In the genomic region with DNA sequence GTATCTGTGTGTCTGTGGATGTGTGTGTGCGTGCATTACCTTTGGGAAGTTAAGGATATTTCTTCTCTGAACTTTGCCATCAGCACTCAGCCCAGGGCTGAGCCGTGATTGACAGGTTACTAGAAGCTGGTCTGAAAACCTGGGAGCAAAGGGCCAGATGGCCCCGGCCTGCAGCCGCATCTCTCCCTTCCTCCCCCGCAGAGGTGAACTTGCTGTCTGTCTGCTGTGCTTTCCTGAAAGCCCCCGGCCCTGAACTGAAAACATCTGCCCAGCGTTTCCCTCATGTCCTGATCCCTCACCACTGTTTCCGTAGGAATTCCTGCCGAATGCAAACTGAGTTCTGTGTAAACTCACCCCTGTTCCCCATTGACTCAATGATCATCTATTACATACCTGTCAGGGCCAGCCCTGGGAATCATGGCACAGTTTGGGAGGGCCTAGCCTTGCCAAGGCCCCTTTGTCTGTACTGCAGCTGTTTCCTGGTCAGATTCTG, we compare ENCODE assay signal across 24 cellular contexts. TPM values are rescaled to one million over a fixed set of nuclear protein-coding genes. Genes with fewer than 3 reads are reported as not detected.
A peak's percentile ranks its signal among the peaks of the same experiment; 100 is the strongest.
DNase-seq lines count a peak whose midpoint lies in the region; ATAC-seq, FAIRE-seq and TF ChIP-seq lines count a peak whose summit lies in the region.
"Had no signal": no experiment of that assay in that cellular context is flagged by ENCODE, and none has a peak within 500 bp of the region (broad histone marks: within the 10 kb centered on the region; RNA-seq: fewer than 3 reads in every experiment).

No MANE protein-coding gene starts in this region.

- intact Hi-C loops in Caco-2 (cut with micrococcal nuclease; ENCODE audit: unreplicated experiment): loop anchor here (2.0 to 5.0 kb wide), 3 partner anchors 27 to 81 kb away; a partner anchor contains a TSS
- intact Hi-C loops in mucosa of descending colon (cut with DNase I, micrococcal nuclease): no loop called here

- H3K4me2 ChIP-seq in H1 (ENCODE audit: insufficient read depth in 1 of 2, low read depth in 2 of 2, low read length in 2 of 2): no peak overlapping the region
- H3K4me2 ChIP-seq: A549 had no signal

- no peaks in the 10 kb centered on the region for H3K79me1 ChIP-seq in H1 (ENCODE audit: low read depth, low read length)

- H3K4me1 ChIP-seq in Caco-2 (peaks cover 21% of the 10 kb centered on the region), H1 (replicated peaks in 1 of 4; ENCODE audit: control insufficient read depth in 3 of 4, insufficient read depth in 4 of 4, low read length in 3 of 4) (peaks cover 2 to 20% (median 12%) of the 10 kb centered on the region in 4 experiments; a peak in 4 of 7 replicates), mucosa of descending colon (ENCODE audit: low read depth) (no peaks in the 10 kb centered on the region)
- H3K4me1 ChIP-seq: A549 had no signal

- WGBS in H1 (ENCODE audit: extremely low coverage in 1 of 2, insufficient coverage in 1 of 2, insufficient read length in 1 of 2, insufficient replicate concordance in 2 of 2, low coverage in 1 of 2, low lambda C conversion rate in 2 of 2, missing lambda C conversion rate in 1 of 2), 2 experiments: 89% methylated on average over 9 of the region's 9 CpGs; no CpG with 5 or more reads in 1 of the 2 experiments

- H3K23me2 ChIP-seq in H1 (ENCODE audit: low read depth, low read length): peaks cover 11% of the 10 kb centered on the region; the same call in 1 of the 2 replicates

- no peak overlapping the region for H3K4me3 Mint-ChIP-seq in Caco-2 (ENCODE audit: unreplicated experiment)
- H3K4me3 Mint-ChIP-seq: CD8-positive, alpha-beta memory T cell had no signal

- POLR2A ChIA-PET in Caco-2 (lab: Charles Lee): no interaction called here
- POLR2A ChIA-PET in H1 (lab: Charles Lee; ENCODE audit: partially characterized antibody): no interaction called here

- no peak for TF ChIP-seq RAD21 in H1 (IDR thresholded peaks at IDR 0.05 in 1 of 2, conservative IDR thresholded peaks at IDR 0.05 in 1 of 2; ENCODE audit: low read depth in 2 of 2, low read length in 2 of 2)

- H3K9me3 ChIP-seq in Caco-2: no peaks in the 10 kb centered on the region
- H3K9me3 ChIP-seq in H1 (ENCODE audit: insufficient read depth in 2 of 2, low read depth in 1 of 2, low read length in 1 of 2): no peaks in the 10 kb centered on the region
- no peaks in the 10 kb centered on the region for H3K9me3 ChIP-seq in mucosa of descending colon
- H3K9me3 ChIP-seq: A549, BLaER1, HAP-1 had no signal

- H4K91ac ChIP-seq in H1 (replicated peaks; ENCODE audit: insufficient read length, low read length): peak overlapping the region; percentile 90

- no peak overlapping the region for H2AFZ ChIP-seq in H1 (ENCODE audit: low read length)

- no peak for TF ChIP-seq POLR2A in H1 (IDR thresholded peaks at IDR 0.05; ENCODE audit: control extremely low read depth in 1 of 2, low read depth in 2 of 2, low read length in 2 of 2)

- H3K9ac ChIP-seq in H1 (replicated peaks in 1 of 4; ENCODE audit: extremely low read depth in 1 of 4, low read depth in 3 of 4, low read length in 3 of 4): no peak overlapping the region
- H3K9ac ChIP-seq: BLaER1 had no signal

- peaks cover 18% of the 10 kb centered on the region for H3K4me1 Mint-ChIP-seq in Caco-2 (ENCODE audit: low read depth, unreplicated experiment)
- H3K4me1 Mint-ChIP-seq: CD8-positive, alpha-beta memory T cell had no signal

- H3K18ac ChIP-seq in H1 (ENCODE audit: extremely low read depth, low read length): peak overlapping the region; percentile 73

- FAIRE-seq in H1 (lab: Jason Lieb, UNC): no peak
- FAIRE-seq: A549 had no signal

- H3K9me3 Mint-ChIP-seq in Caco-2 (ENCODE audit: unreplicated experiment): no peaks in the 10 kb centered on the region

- CTCF ChIA-PET in Caco-2 (lab: Charles Lee): no interaction called here
- CTCF ChIA-PET in H1 (lab: Charles Lee; ENCODE audit: partially characterized antibody): interaction anchor here (1.6 kb wide), 1 partner anchor 47 kb away, joined by 3 read pairs; no protein-coding TSS in a partner anchor

- TF ChIP-seq EP300 in H1 (IDR thresholded peaks at IDR 0.05; ENCODE audit: borderline replicate concordance in 1 of 2, low read depth in 2 of 2, low read length in 2 of 2): no peak

- H3K27me3 ChIP-seq in Caco-2 (replicated peaks; ENCODE audit: control insufficient read depth, insufficient read depth, low read length) (no peaks in the 10 kb centered on the region), H1 (replicated peaks in 1 of 4; ENCODE audit: control insufficient read depth in 3 of 4, extremely low read depth in 1 of 4, insufficient read depth in 3 of 4, low read length in 3 of 4) (peaks cover 0 to 1% (median 0%) of the 10 kb centered on the region in 4 experiments; a peak in 2 of 7 replicates)
- H3K27me3 ChIP-seq: BLaER1 had no signal

- H3K4ac ChIP-seq in H1 (replicated peaks; ENCODE audit: insufficient read length, low read depth, low read length): peak overlapping the region; percentile 69

- H3K56ac ChIP-seq in H1 (replicated peaks; ENCODE audit: insufficient read length, low read depth, low read length): peak overlapping the region; percentile 50

- DNase-seq in Caco-2 (peak; percentile 41 to 54), NCI-H82 (lab: John Stamatoyannopoulos, UW) (peak; percentile 87), H1 (ENCODE audit: low read depth in 1 of 2, low spot score in 2 of 2) (no peak), mucosa of descending colon (no peak), NCI-H226 (no peak), NCI-H2107 (lab: John Stamatoyannopoulos, UW) (no peak)
- DNase-seq: CD8-positive, alpha-beta memory T cell; DMS79 treated with DMSO at 0.1 percent for 48 hours; IMR-90; NCI-H1417 treated with DMSO at 0.1 percent for 48 hours; NCI-H187 treated with DMSO at 0.1 percent for 48 hours; NCI-H526; NK-92 treated with Interleukin-12 subunit alpha and Interleukin-12 subunit beta, amount 100 ng/mL, for 24 hours; SHP77 had no signal

- no peak overlapping the region for H3K23ac ChIP-seq in H1 (ENCODE audit: insufficient read length)

- H2BK15ac ChIP-seq in H1 (ENCODE audit: low read length): peak overlapping the region; percentile 93

- H3K27ac ChIP-seq in H1 (ENCODE audit: low read depth, low read length): no peak overlapping the region
- H3K27ac ChIP-seq: A549, HL-60 had no signal

- ATAC-seq in mucosa of descending colon (peak; percentile 37), GM21360 (IDR thresholded peaks at IDR 0.05; ENCODE audit: unreplicated experiment) (no peak)
- ATAC-seq: A549 had no signal

- peaks cover 8% of the 10 kb centered on the region for H3K36me3 Mint-ChIP-seq in Caco-2 (ENCODE audit: insufficient read depth, unreplicated experiment)
- H3K36me3 Mint-ChIP-seq: CD8-positive, alpha-beta memory T cell had no signal

- H2BK5ac ChIP-seq in H1 (ENCODE audit: low read depth, low read length): peak overlapping the region; percentile 79

- H4K8ac ChIP-seq in H1 (ENCODE audit: extremely low read depth, insufficient read depth, low read length): no peak overlapping the region; the same call in 1 of the 2 replicates

- TF ChIP-seq CTCF in Caco-2 (IDR thresholded peaks at IDR 0.05; ENCODE audit: insufficient read depth in 1 of 2, low read depth in 1 of 2, low read length in 1 of 2, severe bottlenecking in 1 of 2, unreplicated experiment in 1 of 2): no peak
- no peak for TF ChIP-seq CTCF in H1 (IDR thresholded peaks at IDR 0.05; ENCODE audit: control extremely low read depth in 1 of 3, insufficient read depth in 1 of 3, low read depth in 1 of 3, low read length in 3 of 3)
- TF ChIP-seq CTCF in mucosa of descending colon (IDR thresholded peaks at IDR 0.05): no peak

- H3K4me3 ChIP-seq in Caco-2 (ENCODE audit: low read depth, low read length) (no peak overlapping the region), H1 (ENCODE audit: extremely low read depth in 1 of 4, insufficient read depth in 2 of 4, low read depth in 3 of 4, low read length in 4 of 4) (no peak overlapping the region), mucosa of descending colon (no peak overlapping the region)
- H3K4me3 ChIP-seq: A549, BLaER1, HAP-1 had no signal

- no TSS peak for BruUV-seq in Caco-2 (replicated peaks; lab: Mats Ljungman, UMichigan)

- peak overlapping the region; percentile 100 for H2BK12ac ChIP-seq in H1 (ENCODE audit: low read depth, low read length)

- H3K36me3 ChIP-seq in Caco-2 (ENCODE audit: control insufficient read depth, insufficient read depth, low read length) (no peaks in the 10 kb centered on the region), H1 (ENCODE audit: control insufficient read depth in 2 of 4, insufficient read depth in 4 of 4, low read length in 3 of 4) (no peaks in the 10 kb centered on the region), mucosa of descending colon (ENCODE audit: low read depth) (no peaks in the 10 kb centered on the region)
- H3K36me3 ChIP-seq: BLaER1, HAP-1 had no signal

- H2BK20ac ChIP-seq in H1 (ENCODE audit: low read length): peak overlapping the region; percentile 91; the same call in 1 of the 2 replicates

- H2BK120ac ChIP-seq in H1 (replicated peaks; ENCODE audit: low read depth, low read length): peak overlapping the region; percentile 30

- peaks cover 0 to 2% of the 10 kb centered on the region in 2 experiments for H4K20me1 ChIP-seq in H1 (replicated peaks in 1 of 2; ENCODE audit: control insufficient read depth in 1 of 2, insufficient read depth in 2 of 2, low read length in 2 of 2)
- H4K20me1 ChIP-seq: BLaER1 had no signal

- H3K14ac ChIP-seq in H1 (ENCODE audit: insufficient read length): no peak overlapping the region

- no peaks in the 10 kb centered on the region for H3K27me3 Mint-ChIP-seq in Caco-2 (ENCODE audit: insufficient read depth, unreplicated experiment)

- no peak overlapping the region for H3K27ac Mint-ChIP-seq in Caco-2 (ENCODE audit: unreplicated experiment)
- H3K27ac Mint-ChIP-seq: CD8-positive, alpha-beta memory T cell had no signal

- H4K5ac ChIP-seq in H1 (ENCODE audit: insufficient read length, low read depth, low read length): no peak overlapping the region

- no peaks in the 10 kb centered on the region for H3K79me2 ChIP-seq in H1 (ENCODE audit: control insufficient read depth in 1 of 2, insufficient read depth in 2 of 2, low read length in 2 of 2)

- H2AK5ac ChIP-seq in H1 (ENCODE audit: low read depth, low read length): peak overlapping the region; percentile 100

TF ChIP-seq in H1, 55 proteins besides CTCF, POLR2A, EP300 and RAD21 (continues in another document):
- no peak for TF ChIP-seq SIX5 (IDR thresholded peaks at IDR 0.05; ENCODE audit: low read depth, low read length)
- TF ChIP-seq YY1 (IDR thresholded peaks at IDR 0.05; ENCODE audit: low read depth, low read length): no peak

RNA-seq across cellular contexts. Expression of a gene that starts 45.8 kb away (rescaled TPM):
- total RNA-seq in Caco-2 (2022) (46.6 and 54.4 TPM in 2 replicates), mucosa of descending colon (1 to 10 TPM in 2 of 3 donors, under 1 TPM in 1; 0.52 to 1.1 (median 1.1) TPM)
- total RNA-seq in H1 (2021; fragmentation: NEBNext Ultra II Directional; extraction: Animal tissue kit (Norgen Biotek cat#: 25700)): 137 and 142 TPM in 2 replicates
- 87.8 and 100 TPM in 2 replicates for polyA plus RNA-seq in H1 (2011; rRNA removed)
- polyA plus RNA-seq in H1 (2011; cell fraction: cytosol; rRNA removed): 90.7 TPM
- 82.0 TPM for polyA plus RNA-seq in H1 (2011; cell fraction: nucleus; rRNA removed)
- polyA plus RNA-seq in H1 (2012, experiment 1 of 2): 85.1 to 103 TPM (median 94.3 TPM) in 4 replicates
- polyA plus RNA-seq in H1 (2012, experiment 2 of 2): 144 TPM
- polyA plus RNA-seq in H1 (2013, experiment 1 of 2): 90.2 TPM
- 86.8 TPM for polyA plus RNA-seq in H1 (2013, experiment 2 of 2)
- polyA minus RNA-seq in H1 (2011; rRNA and poly(A)+ RNA removed): 51.6 and 92.6 TPM in 2 replicates
- 57.2 TPM for polyA minus RNA-seq in H1 (2011; cell fraction: cytosol; rRNA and poly(A)+ RNA removed)
- 35.0 TPM for polyA minus RNA-seq in H1 (2011; cell fraction: nucleus; rRNA and poly(A)+ RNA removed)
- total RNA-seq: CD8-positive, alpha-beta memory T cell; G401; HT1080; IMR-90; M059J; OCI-LY7; RPMI7951 had no signal
- polyA plus RNA-seq: A549; CD8-positive, alpha-beta memory T cell; IMR-90 had no signal

Comparison
In these comparisons a context has a peak if more than half of its experiments do, and no peak if none do; other contexts are left out.
1. DNase-seq: peak in Caco-2 (2 of 2) and NCI-H82 (single experiment); none in H1 (0 of 2), mucosa of descending colon (0 of 3), NCI-H226 (single experiment) and NCI-H2107 (single experiment).
2. RNA of a gene that starts 45.8 kb away (total RNA-seq): 137 to 142 TPM in H1 and 46.6 to 54.4 TPM in Caco-2; 0.52 to 1.1 TPM in mucosa of descending colon; every median in the first group is over 10 times any median in the second.